ENCODE assay signal across 14 cellular contexts in the genomic region with DNA sequence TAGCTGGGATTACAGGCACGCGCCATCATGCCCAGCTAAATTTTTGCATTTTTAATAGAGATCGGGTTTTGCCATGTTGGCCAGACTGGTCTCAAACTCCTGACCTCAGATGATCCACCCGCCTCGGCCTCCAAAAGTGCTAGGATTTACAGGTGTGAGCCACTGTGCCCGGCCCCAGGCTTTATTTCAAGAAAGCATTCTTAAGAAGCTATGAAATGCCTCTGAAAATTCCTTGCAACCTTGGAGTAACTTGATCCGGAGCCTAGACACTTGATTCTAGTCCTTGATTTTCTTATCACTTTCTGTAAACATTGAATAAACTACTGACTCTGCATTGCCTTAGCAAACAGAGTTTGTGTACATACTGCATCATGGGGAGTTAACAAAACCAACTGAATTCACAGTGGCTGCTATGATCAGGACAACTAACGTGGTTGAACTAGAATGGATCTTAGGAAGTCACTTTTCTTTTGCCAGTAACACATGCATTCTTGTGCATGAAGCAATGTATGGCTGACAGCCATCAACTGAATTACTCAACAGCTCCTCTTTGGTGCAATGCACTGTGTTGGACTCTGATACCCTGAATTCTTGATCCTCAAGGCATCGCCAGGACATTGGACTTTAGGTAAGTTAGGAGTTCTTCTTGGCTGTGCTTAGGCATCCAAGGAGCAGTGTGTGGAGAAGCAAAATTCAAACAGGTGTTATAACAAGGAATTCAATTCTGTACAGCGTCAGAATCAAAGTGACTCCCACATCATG.
DNase-seq lines count a peak whose midpoint lies in the region; ATAC-seq and TF ChIP-seq lines count a peak whose summit lies in the region.
"Had no signal": no experiment of that assay in that cellular context is flagged by ENCODE, and none has a peak within 500 bp of the region (broad histone marks: within the 10 kb centered on the region; RNA-seq: fewer than 3 reads in every experiment).

No MANE protein-coding gene starts in this region.

- POLR2A ChIA-PET in HEK293T (lab: Yijun Ruan, JAX), result no interaction called here

- TF ChIP-seq CTCF in VCaP (conservative IDR thresholded peaks at IDR 0.05), result no peak

- peaks cover 9% of the 10 kb centered on the region for H3K36me3 Mint-ChIP-seq in activated CD8-positive, alpha-beta memory T cell treated with anti-CD3 and anti-CD28 coated beads, Interleukin-2, amount 10 ng/mL, durations not matched to agents 7 days and 5 days

- ATAC-seq in activated CD8-positive, alpha-beta memory T cell treated with anti-CD3 and anti-CD28 coated beads, Interleukin-2, amount 10 ng/mL, durations not matched to agents 7 days and 5 days, result no peak
- ATAC-seq: GM12878 had no signal

- peaks cover 2% of the 10 kb centered on the region for H3K9me3 Mint-ChIP-seq in activated CD8-positive, alpha-beta memory T cell treated with anti-CD3 and anti-CD28 coated beads, Interleukin-2, amount 10 ng/mL, durations not matched to agents 7 days and 5 days (ENCODE audit: low read depth)
- H3K9me3 Mint-ChIP-seq: IgD-negative memory B cell had no signal

- H3K27ac ChIP-seq in VCaP, result peak overlapping the region; percentile 74

- H3K4me3 Mint-ChIP-seq in activated CD8-positive, alpha-beta memory T cell treated with anti-CD3 and anti-CD28 coated beads, Interleukin-2, amount 10 ng/mL, durations not matched to agents 7 days and 5 days, result no peak overlapping the region
- H3K4me3 Mint-ChIP-seq: activated T-helper 1 cell treated with anti-CD3 and anti-CD28 coated beads, Interleukin-12 subunit alpha, Interleukin-12 subunit beta, Interleukin-2, Interleukin-4 antibody, amounts not matched to agents 30 ng/mL and 10 ng/mL and 1 ng/mL, durations not matched to agents 14 hours and 24 hours and 36 hours; IgD-negative memory B cell had no signal

- H3K4me1 Mint-ChIP-seq in activated CD8-positive, alpha-beta memory T cell treated with anti-CD3 and anti-CD28 coated beads, Interleukin-2, amount 10 ng/mL, durations not matched to agents 7 days and 5 days, result peaks cover 18% of the 10 kb centered on the region

- peak; percentile 20 for DNase-seq in HEK293T (ENCODE audit: extremely low spot score)
- DNase-seq in iPS-NIHi11 (ENCODE audit: low spot score), result peak; percentile 22
- peak; percentile 69 for DNase-seq in stromal cell of bone marrow (ENCODE audit: low read depth)
- no peak for DNase-seq in NCI-H2029 treated with DMSO at 0.1 percent for 48 hours (lab: John Stamatoyannopoulos, UW)
- DNase-seq in NCI-H1105 (lab: John Stamatoyannopoulos, UW), result no peak
- DNase-seq in stimulated activated CD4-positive, alpha-beta T cell treated with anti-CD3 and anti-CD28 coated beads, Interleukin-4, amount 100 ng/mL, for 24 hours, result no peak
- DNase-seq in activated CD8-positive, alpha-beta memory T cell treated with anti-CD3 and anti-CD28 coated beads, Interleukin-2, amount 10 ng/mL, durations not matched to agents 7 days and 5 days, result no peak
- DNase-seq: H7, head of caudate nucleus, right cardiac atrium had no signal

- CTCF ChIA-PET in HEK293T (lab: Yijun Ruan, JAX), result no interaction called here
- CTCF ChIA-PET in activated CD8-positive, alpha-beta memory T cell treated with anti-CD3 and anti-CD28 coated beads, Interleukin-2, amount 10 ng/mL, durations not matched to agents 7 days and 5 days (lab: Charles Lee), result interaction anchor here (1.8 kb wide), 1 partner anchor 17 kb away, joined by 4 read pairs; no protein-coding TSS in a partner anchor

- no peak overlapping the region for H3K27ac Mint-ChIP-seq in activated CD8-positive, alpha-beta memory T cell treated with anti-CD3 and anti-CD28 coated beads, Interleukin-2, amount 10 ng/mL, durations not matched to agents 7 days and 5 days
- H3K27ac Mint-ChIP-seq: activated T-helper 1 cell treated with anti-CD3 and anti-CD28 coated beads, Interleukin-12 subunit alpha, Interleukin-12 subunit beta, Interleukin-2, Interleukin-4 antibody, amounts not matched to agents 30 ng/mL and 10 ng/mL and 1 ng/mL, durations not matched to agents 14 hours and 24 hours and 36 hours; IgD-negative memory B cell had no signal

- H3K27me3 Mint-ChIP-seq in activated CD8-positive, alpha-beta memory T cell treated with anti-CD3 and anti-CD28 coated beads, Interleukin-2, amount 10 ng/mL, durations not matched to agents 7 days and 5 days, result no peaks in the 10 kb centered on the region
- H3K27me3 Mint-ChIP-seq: IgD-negative memory B cell had no signal

TF ChIP-seq in HEK293T, 16 proteins besides CTCF, POLR2A, EP300 and RAD21:
- no peak for TF ChIP-seq L3MBTL2 (conservative IDR thresholded peaks at IDR 0.05)
- TF ChIP-seq, protein P1, sequence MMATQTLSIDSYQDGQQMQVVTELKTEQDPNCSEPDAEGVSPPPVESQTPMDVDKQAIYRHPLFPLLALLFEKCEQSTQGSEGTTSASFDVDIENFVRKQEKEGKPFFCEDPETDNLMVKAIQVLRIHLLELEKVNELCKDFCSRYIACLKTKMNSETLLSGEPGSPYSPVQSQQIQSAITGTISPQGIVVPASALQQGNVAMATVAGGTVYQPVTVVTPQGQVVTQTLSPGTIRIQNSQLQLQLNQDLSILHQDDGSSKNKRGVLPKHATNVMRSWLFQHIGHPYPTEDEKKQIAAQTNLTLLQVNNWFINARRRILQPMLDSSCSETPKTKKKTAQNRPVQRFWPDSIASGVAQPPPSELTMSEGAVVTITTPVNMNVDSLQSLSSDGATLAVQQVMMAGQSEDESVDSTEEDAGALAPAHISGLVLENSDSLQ (IDR thresholded peaks at IDR 0.05), result peak; percentile 58
- TF ChIP-seq FOXA1 (IDR thresholded peaks at IDR 0.05), result peak; percentile 67
- no peak for TF ChIP-seq HDGF (IDR thresholded peaks at IDR 0.05; ENCODE audit: borderline replicate concordance)
- TF ChIP-seq NFRKB (IDR thresholded peaks at IDR 0.05), result no peak

Comparison
In these comparisons a context has a peak if more than half of its experiments do, and no peak if none do; other contexts are left out.
1. DNase-seq: peak in HEK293T (single experiment), iPS-NIHi11 (single experiment) and stromal cell of bone marrow (single experiment); none in NCI-H2029 treated with DMSO at 0.1 percent for 48 hours (single experiment), NCI-H1105 (single experiment), stimulated activated CD4-positive, alpha-beta T cell treated with anti-CD3 and anti-CD28 coated beads, Interleukin-4, amount 100 ng/mL, for 24 hours (single experiment) and activated CD8-positive, alpha-beta memory T cell treated with anti-CD3 and anti-CD28 coated beads, Interleukin-2, amount 10 ng/mL, durations not matched to agents 7 days and 5 days (single experiment).